Comparison of ENCODE assay signal across 1 cellular context in genomic region chr20:36573103-36573797, GRCh38.
TF ChIP-seq lines count a peak whose summit lies in the region.

TGIF2 (plus strand) TSS chr20:36573597; CDS start chr20:36578775, 5,178 bp downstream.

TF ChIP-seq in HepG2, 621 proteins besides CTCF, POLR2A, EP300 and RAD21 (continued from another document and continues in another):
- TF ChIP-seq TFDP2 (CRISPR knock-in tag; IDR thresholded peaks at IDR 0.05) (peak; percentile 82), GTF2F1 (IDR thresholded peaks at IDR 0.05; ENCODE audit: low read length) (no peak), ZNF451 (CRISPR knock-in tag; IDR thresholded peaks at IDR 0.05) (no peak), GPN1 (CRISPR knock-in tag; IDR thresholded peaks at IDR 0.05; ENCODE audit: borderline replicate concordance) (peak; percentile 53; the same call in 1 of the 2 replicates), PREB (CRISPR knock-in tag; IDR thresholded peaks at IDR 0.05) (0 out of 2 replicates have a peak, but pooled peaks have one; percentile 71), ZNF414 (CRISPR knock-in tag; IDR thresholded peaks at IDR 0.05) (no peak), NR0B2 (CRISPR knock-in tag; IDR thresholded peaks at IDR 0.05) (no peak), MTA1 (CRISPR knock-in tag; IDR thresholded peaks at IDR 0.05; ENCODE audit: borderline replicate concordance) (peak; percentile 69; the same call in 1 of the 2 replicates), ZNF773 (CRISPR knock-in tag; IDR thresholded peaks at IDR 0.05; ENCODE audit: borderline replicate concordance) (no peak), ZNF33A (CRISPR knock-in tag; IDR thresholded peaks at IDR 0.05; ENCODE audit: borderline replicate concordance) (no peak), FOXA1 (IDR thresholded peaks at IDR 0.05) (no peak), FOXA1 (CRISPR knock-in tag; IDR thresholded peaks at IDR 0.05) (no peak), ZNF225 (CRISPR knock-in tag; IDR thresholded peaks at IDR 0.05) (peak; percentile 96; the same call in 1 of the 2 replicates), ZNF564 (CRISPR knock-in tag; IDR thresholded peaks at IDR 0.05) (peak; percentile 76), DNMT3B (CRISPR knock-in tag; conservative IDR thresholded peaks at IDR 0.05) (no peak), ZNF672 (CRISPR knock-in tag; IDR thresholded peaks at IDR 0.05) (no peak), ZSCAN21 (CRISPR knock-in tag; IDR thresholded peaks at IDR 0.05; ENCODE audit: borderline replicate concordance) (peak; percentile 70), PRPF4 (IDR thresholded peaks at IDR 0.05; ENCODE audit: low read depth, low read length, poor library complexity, severe bottlenecking) (no peak), ZNF746 (CRISPR knock-in tag; IDR thresholded peaks at IDR 0.05) (peak; percentile 76), ZNF281 (CRISPR knock-in tag; IDR thresholded peaks at IDR 0.05; ENCODE audit: borderline replicate concordance) (0 out of 2 replicates have a peak, but pooled peaks have one; percentile 50), ZNF431 (CRISPR knock-in tag; IDR thresholded peaks at IDR 0.05; ENCODE audit: borderline replicate concordance, low read depth) (peak; percentile 85), RAD51 (IDR thresholded peaks at IDR 0.05; ENCODE audit: borderline replicate concordance) (no peak), HOXA5 (CRISPR knock-in tag; IDR thresholded peaks at IDR 0.05) (peak; percentile 88; the same call in 1 of the 2 replicates), ZNF580 (CRISPR knock-in tag; IDR thresholded peaks at IDR 0.05; ENCODE audit: borderline replicate concordance, low read depth) (peak; percentile 92; the same call in 1 of the 2 replicates), TRIM24 (CRISPR knock-in tag; IDR thresholded peaks at IDR 0.05) (no peak), NFIB (CRISPR knock-in tag; IDR thresholded peaks at IDR 0.05; ENCODE audit: borderline replicate concordance) (no peak), XRCC5 (optimal IDR thresholded peaks at IDR 0.05; ENCODE audit: low read length) (no peak), ASH2L (IDR thresholded peaks at IDR 0.05; ENCODE audit: insufficient read length, low read depth, low read length) (peak; percentile 89), EZH2 (conservative IDR thresholded peaks at IDR 0.05; ENCODE audit: low read depth, low read length) (no peak), TMF1 (CRISPR knock-in tag; IDR thresholded peaks at IDR 0.05; ENCODE audit: low read depth) (peak; percentile 87; the same call in 1 of the 2 replicates), ZNF75D (CRISPR knock-in tag; IDR thresholded peaks at IDR 0.05; ENCODE audit: borderline replicate concordance) (no peak), ZBTB49 (CRISPR knock-in tag; IDR thresholded peaks at IDR 0.05; ENCODE audit: borderline replicate concordance) (0 out of 2 replicates have a peak, but pooled peaks have one; percentile 14), RARG (CRISPR knock-in tag; IDR thresholded peaks at IDR 0.05; ENCODE audit: low read depth) (no peak), MAX (IDR thresholded peaks at IDR 0.05) (peak; percentile 87), NONO (IDR thresholded peaks at IDR 0.05) (no peak), NONO (CRISPR knock-in tag; conservative IDR thresholded peaks at IDR 0.05) (peak; percentile 60; the same call in 1 of the 2 replicates), PLSCR1 (CRISPR knock-in tag; IDR thresholded peaks at IDR 0.05; ENCODE audit: borderline replicate concordance) (no peak; the same call in 1 of the 2 replicates), MEIS1 (CRISPR knock-in tag; IDR thresholded peaks at IDR 0.05; ENCODE audit: borderline replicate concordance) (peak; percentile 55; the same call in 1 of the 2 replicates), ZNF282 (IDR thresholded peaks at IDR 0.05; ENCODE audit: partially characterized antibody) (no peak), ZBTB21 (CRISPR knock-in tag; IDR thresholded peaks at IDR 0.05) (no peak), IRF1 (CRISPR knock-in tag; IDR thresholded peaks at IDR 0.05; ENCODE audit: low read depth) (no peak), ZBTB2 (CRISPR knock-in tag; IDR thresholded peaks at IDR 0.05; ENCODE audit: low read depth) (peak; percentile 56; the same call in 1 of the 2 replicates), MBD4 (IDR thresholded peaks at IDR 0.05; ENCODE audit: borderline replicate concordance, low read length) (no peak), ZMYM2 (CRISPR knock-in tag; IDR thresholded peaks at IDR 0.05) (peak; percentile 62; the same call in 1 of the 2 replicates), ZNF577 (CRISPR knock-in tag; IDR thresholded peaks at IDR 0.05; ENCODE audit: borderline replicate concordance, low read depth) (no peak), RNF2 (conservative IDR thresholded peaks at IDR 0.05; ENCODE audit: low read depth) (peak; percentile 48; the same call in 1 of the 2 replicates), CBFB (CRISPR knock-in tag; IDR thresholded peaks at IDR 0.05) (peak; percentile 72; the same call in 1 of the 2 replicates), TFDP1 (CRISPR knock-in tag; IDR thresholded peaks at IDR 0.05; ENCODE audit: borderline replicate concordance) (peak; percentile 82), ATRX (CRISPR knock-in tag; IDR thresholded peaks at IDR 0.05; ENCODE audit: borderline replicate concordance) (no peak), THAP7 (CRISPR knock-in tag; IDR thresholded peaks at IDR 0.05) (peak; percentile 27; the same call in 1 of the 2 replicates), PCBP2 (optimal IDR thresholded peaks at IDR 0.05; ENCODE audit: low read depth, low read length, poor library complexity, severe bottlenecking) (no peak)
